Comparison of ENCODE assay signal across 1 cellular context in genomic region chr1:229218612-229219025, GRCh38.
TF ChIP-seq lines count a peak whose summit lies in the region.

No MANE protein-coding gene starts in this region.

TF ChIP-seq in HepG2, 621 proteins besides CTCF, POLR2A, EP300 and RAD21 (continued from another document):
- TF ChIP-seq ZBTB26 (CRISPR knock-in tag; IDR thresholded peaks at IDR 0.05; ENCODE audit: borderline replicate concordance): no peak
- peak; percentile 76; the same call in 1 of the 2 replicates for TF ChIP-seq ZNF512 (CRISPR knock-in tag; IDR thresholded peaks at IDR 0.05)
- no peak for TF ChIP-seq ZNF44 (CRISPR knock-in tag; IDR thresholded peaks at IDR 0.05)
- TF ChIP-seq ZNF747 (CRISPR knock-in tag; IDR thresholded peaks at IDR 0.05; ENCODE audit: borderline replicate concordance): no peak
- TF ChIP-seq ZNF652 (CRISPR knock-in tag; IDR thresholded peaks at IDR 0.05; ENCODE audit: borderline replicate concordance, low read depth): peak; percentile 64; the same call in 1 of the 2 replicates
- no peak for TF ChIP-seq MIER2 (CRISPR knock-in tag; IDR thresholded peaks at IDR 0.05)
- no peak for TF ChIP-seq NR2F6 (IDR thresholded peaks at IDR 0.05)
- 0 out of 2 replicates have a peak, but pooled peaks have one; percentile 9 for TF ChIP-seq NR2F6 (CRISPR knock-in tag; IDR thresholded peaks at IDR 0.05)
- TF ChIP-seq SAP130 (CRISPR knock-in tag; IDR thresholded peaks at IDR 0.05; ENCODE audit: low read depth): 0 out of 2 replicates have a peak, but pooled peaks have one; percentile 14
- TF ChIP-seq KDM6A (CRISPR knock-in tag; IDR thresholded peaks at IDR 0.05; ENCODE audit: low read depth): no peak
- no peak for TF ChIP-seq FOXC1 (CRISPR knock-in tag; IDR thresholded peaks at IDR 0.05; ENCODE audit: borderline replicate concordance)
- TF ChIP-seq ZNF710 (CRISPR knock-in tag; IDR thresholded peaks at IDR 0.05; ENCODE audit: borderline replicate concordance): 0 out of 2 replicates have a peak, but pooled peaks have one; percentile 21
- TF ChIP-seq ZNF333 (CRISPR knock-in tag; IDR thresholded peaks at IDR 0.05; ENCODE audit: borderline replicate concordance): no peak
- TF ChIP-seq HMG20A (CRISPR knock-in tag; IDR thresholded peaks at IDR 0.05; ENCODE audit: borderline replicate concordance): peak; percentile 22; the same call in 1 of the 2 replicates
- TF ChIP-seq GLMP (CRISPR knock-in tag; IDR thresholded peaks at IDR 0.05; ENCODE audit: borderline replicate concordance): no peak
- TF ChIP-seq ZNF775 (CRISPR knock-in tag; IDR thresholded peaks at IDR 0.05; ENCODE audit: borderline replicate concordance): peak; percentile 64
- TF ChIP-seq SMAD9 (CRISPR knock-in tag; IDR thresholded peaks at IDR 0.05): no peak
